In genomic region chr7:100093925-100094486, GRCh38 we compare ENCODE assay signal across 13 cellular contexts. TPM values are rescaled to one million over a fixed set of nuclear protein-coding genes. Genes with fewer than 3 reads are reported as not detected.
DNase-seq lines count a peak whose midpoint lies in the region; TF ChIP-seq lines count a peak whose summit lies in the region.
"Had no signal": no experiment of that assay in that cellular context is flagged by ENCODE, and none has a peak within 500 bp of the region (broad histone marks: within the 10 kb centered on the region; RNA-seq: fewer than 3 reads in every experiment).

No MANE protein-coding gene starts in this region.

- no peaks in the 10 kb centered on the region for H3K9me3 ChIP-seq in OCI-LY7 (ENCODE audit: low read length)
- H3K9me3 ChIP-seq: left ventricle myocardium inferior had no signal

- no peak for TF ChIP-seq CTCF in OCI-LY7 (conservative IDR thresholded peaks at IDR 0.05; ENCODE audit: low read length)

- POLR2A ChIA-PET in OCI-LY7 (lab: Charles Lee) = interaction anchor here (0.6 kb wide), 1 partner anchor 45 kb away, joined by 3 read pairs; no protein-coding TSS in a partner anchor

- H3K9me2 ChIP-seq in OCI-LY7 (ENCODE audit: insufficient read depth, low read length) = no peaks in the 10 kb centered on the region

- intact Hi-C loops in OCI-LY7 (cut with micrococcal nuclease; ENCODE audit: unreplicated experiment) = no loop called here

- H3K36me3 ChIP-seq in OCI-LY7 (ENCODE audit: insufficient read depth, low read length) = peaks cover 88% of the 10 kb centered on the region

- CTCF ChIA-PET in OCI-LY7 (lab: Charles Lee; ENCODE audit: unreplicated experiment) = no interaction called here

- no peak overlapping the region for H3K27ac ChIP-seq in OCI-LY7 (ENCODE audit: low read depth, low read length, poor library complexity, severe bottlenecking)
- H3K27ac ChIP-seq: hepatocyte, left ventricle myocardium inferior had no signal

- H3K79me2 ChIP-seq in OCI-LY7 (ENCODE audit: insufficient read depth, low read depth, low read length) = peaks cover 25% of the 10 kb centered on the region

- DNase-seq in ELF-1 (ENCODE audit: low read depth, low spot score) (peak; percentile 32), NAMALWA (ENCODE audit: low spot score) (peak; percentile 46), islet precursor cell (peak; percentile 50), OCI-LY7 (ENCODE audit: low spot score) (no peak), hepatic stellate cell (ENCODE audit: low spot score) (no peak), NCI-H446 (lab: John Stamatoyannopoulos, UW) (no peak)
- DNase-seq: activated CD4-positive, alpha-beta memory T cell treated with anti-CD3 and anti-CD28 coated beads for 36 hours; activated gamma-delta T cell treated with Interleukin-2 at 50 U/mL for 16 hours; CD4-positive, alpha-beta T cell; left ventricle myocardium inferior; T-helper 2 cell had no signal

- peaks cover 17% of the 10 kb centered on the region for H3K4me1 ChIP-seq in OCI-LY7 (ENCODE audit: insufficient read depth, low read length, poor library complexity, severe bottlenecking)

- no peak overlapping the region for H3K4me2 ChIP-seq in OCI-LY7 (ENCODE audit: low read length)
- H3K4me2 ChIP-seq: hepatocyte had no signal

- H4K20me1 ChIP-seq in OCI-LY7 (ENCODE audit: insufficient read depth, low read length) = peaks cover 24% of the 10 kb centered on the region

- BruUV-seq in OCI-LY7 (replicated peaks; lab: Mats Ljungman, UMichigan) = no TSS peak

- no peak overlapping the region for H2AFZ ChIP-seq in OCI-LY7 (ENCODE audit: low read length)
- H2AFZ ChIP-seq: hepatocyte had no signal

- no peak overlapping the region for H3K4me3 ChIP-seq in OCI-LY7 (ENCODE audit: low read depth, low read length, poor library complexity, severe bottlenecking)
- H3K4me3 ChIP-seq: hepatocyte, left ventricle myocardium inferior, skin epidermis had no signal

RNA-seq across cellular contexts. Expression of gene COPS6, which starts 5.2 kb away (rescaled TPM):
- total RNA-seq in OCI-LY7 (2014; rRNA removed; shearing (Covaris generic)) = 57.6 and 60.5 TPM in 2 replicates
- total RNA-seq in OCI-LY7 (2022) = 93.3 and 96.0 TPM in 2 replicates

RNA-seq across cellular contexts. Expression of gene MCM7, which starts 7.2 kb away (rescaled TPM):
- total RNA-seq in OCI-LY7 (2014; rRNA removed; shearing (Covaris generic)) = 424 and 475 TPM in 2 replicates
- 423 and 443 TPM in 2 replicates for total RNA-seq in OCI-LY7 (2022)

RNA-seq across cellular contexts. Expression of gene AP4M1, which starts 7.4 kb away (rescaled TPM):
- total RNA-seq in OCI-LY7 (2014; rRNA removed; shearing (Covaris generic)) = 14.1 and 25.0 TPM in 2 replicates
- total RNA-seq in OCI-LY7 (2022) = 29.3 and 33.8 TPM in 2 replicates

RNA-seq across cellular contexts. Expression of gene ZNF3, which starts 12.5 kb away (rescaled TPM):
- total RNA-seq in OCI-LY7 (2014; rRNA removed; shearing (Covaris generic)) = 19.8 and 21.8 TPM in 2 replicates
- 23.7 and 24.4 TPM in 2 replicates for total RNA-seq in OCI-LY7 (2022)

RNA-seq across cellular contexts. Expression of gene TAF6, which starts 25.2 kb away (rescaled TPM):
- 28.0 and 35.4 TPM in 2 replicates for total RNA-seq in OCI-LY7 (2014; rRNA removed; shearing (Covaris generic))
- 71.0 and 76.5 TPM in 2 replicates for total RNA-seq in OCI-LY7 (2022)

Comparison
In these comparisons a context has a peak if more than half of its experiments do, and no peak if none do; other contexts are left out.
1. DNase-seq: peak in ELF-1 (single experiment), NAMALWA (single experiment) and islet precursor cell (single experiment); none in OCI-LY7 (single experiment), hepatic stellate cell (single experiment) and NCI-H446 (0 of 2).